In genomic region chr17:7854078-7854777, GRCh38 we compare ENCODE assay signal across 2 cellular contexts.
TF ChIP-seq lines count a peak whose summit lies in the region.

No MANE protein-coding gene starts in this region.

TF ChIP-seq in HEK293, 187 proteins besides CTCF, POLR2A, EP300 and RAD21:
- no peak for TF ChIP-seq ZNF112 (tag by site-specific recombination; IDR thresholded peaks at IDR 0.05)
- no peak for TF ChIP-seq ZNF404 (tag by site-specific recombination; IDR thresholded peaks at IDR 0.05)
- TF ChIP-seq ZNF174 (tag by site-specific recombination; IDR thresholded peaks at IDR 0.05): no peak
- 0 out of 2 replicates have a peak, but pooled peaks have one; percentile 14 for TF ChIP-seq SP2 (tag by site-specific recombination; IDR thresholded peaks at IDR 0.05)
- no peak for TF ChIP-seq ZNF23 (tag by site-specific recombination; IDR thresholded peaks at IDR 0.05; ENCODE audit: borderline replicate concordance)
- no peak for TF ChIP-seq ZNF548 (tag by site-specific recombination; IDR thresholded peaks at IDR 0.05)

TF ChIP-seq in K562, 482 proteins besides CTCF, POLR2A, EP300 and RAD21:
- TF ChIP-seq BCL6 (CRISPR knock-in tag; IDR thresholded peaks at IDR 0.05) (no peak), MAFF (IDR thresholded peaks at IDR 0.05; ENCODE audit: low read length) (no peak), ZNF639 (CRISPR knock-in tag; conservative IDR thresholded peaks at IDR 0.05 in 1 of 2, IDR thresholded peaks at IDR 0.05 in 1 of 2) (no peak), POLR2G (IDR thresholded peaks at IDR 0.05; ENCODE audit: low read depth, low read length) (0 out of 2 replicates have a peak, but pooled peaks have one; percentile 2), ZNF740 (CRISPR knock-in tag; IDR thresholded peaks at IDR 0.05) (no peak), ZNF740 (tag; IDR thresholded peaks at IDR 0.05) (no peak), HOXB6 (CRISPR knock-in tag; IDR thresholded peaks at IDR 0.05; ENCODE audit: borderline replicate concordance) (no peak), CCNT2 (IDR thresholded peaks at IDR 0.05; ENCODE audit: borderline replicate concordance, extremely low read depth, insufficient read length, low read depth, low read length) (no peak), MTF1 (CRISPR knock-in tag; IDR thresholded peaks at IDR 0.05; ENCODE audit: borderline replicate concordance) (no peak), CREM (IDR thresholded peaks at IDR 0.05; ENCODE audit: low read depth) (no peak)
